In the genomic region with DNA sequence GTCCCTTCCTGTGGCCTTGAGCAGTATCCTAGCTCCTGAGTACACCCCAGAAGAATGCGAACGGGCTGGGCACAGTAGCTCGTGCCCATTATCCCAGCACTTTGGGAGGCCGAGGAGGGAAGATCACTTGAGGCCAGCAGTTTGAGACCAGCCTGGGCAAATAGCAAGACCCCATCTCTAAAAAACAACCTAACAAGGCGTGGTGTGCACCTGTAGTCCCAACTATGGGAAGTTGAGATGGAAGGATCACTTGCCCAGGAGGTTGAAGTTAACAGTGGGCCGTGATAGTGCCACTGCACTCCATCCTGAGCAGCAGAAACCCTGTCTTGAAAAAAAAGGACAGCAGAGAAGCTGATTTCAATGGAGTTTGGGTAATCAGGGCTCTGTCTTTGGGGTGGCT, we compare ENCODE assay signal across 31 cellular contexts. TPM values are rescaled to one million over a fixed set of nuclear protein-coding genes. Genes with fewer than 3 reads are reported as not detected.
A peak's percentile ranks its signal among the peaks of the same experiment; 100 is the strongest.
DNase-seq lines count a peak whose midpoint lies in the region; ATAC-seq and TF ChIP-seq lines count a peak whose summit lies in the region.
"Had no signal": no experiment of that assay in that cellular context is flagged by ENCODE, and none has a peak within 500 bp of the region (broad histone marks: within the 10 kb centered on the region; RNA-seq: fewer than 3 reads in every experiment).

No MANE protein-coding gene starts in this region.

- H3K9me3 Mint-ChIP-seq in natural killer cell treated with Interleukin-12 subunit alpha and Interleukin-12 subunit beta and Interleukin-15 and Interleukin-18, amount 100 ng/mL, for 72 hours: no peaks in the 10 kb centered on the region
- H3K9me3 Mint-ChIP-seq in natural killer cell: no peaks in the 10 kb centered on the region
- H3K9me3 Mint-ChIP-seq in activated naive CD8-positive, alpha-beta T cell treated with anti-CD3 and anti-CD28 coated beads, Interleukin-2, amount 50 U/mL, for 24 hours: no peaks in the 10 kb centered on the region
- H3K9me3 Mint-ChIP-seq: naive B cell had no signal

- H3K9me3 ChIP-seq in HUES6 (ENCODE audit: control insufficient read depth, insufficient read depth, low read depth, low read length): no peaks in the 10 kb centered on the region
- H3K9me3 ChIP-seq in subcutaneous abdominal adipose tissue (ENCODE audit: control insufficient read depth in 5 of 5, low read length in 5 of 5): no peaks in the 10 kb centered on the region
- no peaks in the 10 kb centered on the region for H3K9me3 ChIP-seq in vagina
- H3K9me3 ChIP-seq: colonic mucosa, esophagus muscularis mucosa, ovary, Peyer's patch, right atrium auricular region, SJSA1, stomach, tibial nerve had no signal

- peaks cover 7% of the 10 kb centered on the region for H3K36me3 Mint-ChIP-seq in natural killer cell treated with Interleukin-12 subunit alpha and Interleukin-12 subunit beta and Interleukin-15 and Interleukin-18, amount 100 ng/mL, for 72 hours
- no peaks in the 10 kb centered on the region for H3K36me3 Mint-ChIP-seq in natural killer cell
- peaks cover 39% of the 10 kb centered on the region for H3K36me3 Mint-ChIP-seq in activated naive CD8-positive, alpha-beta T cell treated with anti-CD3 and anti-CD28 coated beads, Interleukin-2, amount 50 U/mL, for 24 hours (ENCODE audit: low read depth)
- H3K36me3 Mint-ChIP-seq: naive B cell had no signal

- H3K36me3 ChIP-seq in HUES6 (ENCODE audit: control insufficient read depth, insufficient read depth, low read length) (peaks cover 33% of the 10 kb centered on the region), subcutaneous abdominal adipose tissue (ENCODE audit: control insufficient read depth in 5 of 5, insufficient read depth in 5 of 5, low read length in 5 of 5) (peaks cover 0 to 32% (median 27%) of the 10 kb centered on the region in 5 donors), vagina (peaks cover 0 to 30% of the 10 kb centered on the region in 2 donors)
- H3K36me3 ChIP-seq: ovary had no signal

- no peak for DNase-seq in natural killer cell treated with Interleukin-12 subunit alpha and Interleukin-12 subunit beta and Interleukin-15 and Interleukin-18, amount 100 ng/mL, for 72 hours (ENCODE audit: low spot score)
- DNase-seq in natural killer cell (no peak), middle frontal gyrus (ENCODE audit: extremely low spot score, low spot score) (no peak), vagina (ENCODE audit: extremely low spot score in 2 of 2) (no peak)
- DNase-seq in activated naive CD8-positive, alpha-beta T cell treated with anti-CD3 and anti-CD28 coated beads, Interleukin-2, amount 50 U/mL, for 24 hours: no peak
- DNase-seq: activated CD4-positive, alpha-beta T cell treated with anti-CD3 and anti-CD28 coated beads for 1 hour; activated gamma-delta T cell; amygdala; CD4-positive, alpha-beta memory T cell; colonic mucosa; foreskin melanocyte; Karpas-422; mesenchymal stem cell; naive B cell; NCI-H1694; NCI-H2171 treated with DMSO at 0.1 percent for 48 hours; NCI-H524 treated with DMSO at 0.1 percent for 48 hours; ovary; Peyer's patch; stimulated activated CD4-positive, alpha-beta T cell treated with anti-CD3 and anti-CD28 coated beads, Interleukin-12 subunit alpha, Interleukin-12 subunit beta, amount 100 ng/mL, for 4 hours; stomach; T-helper 1 cell had no signal

- no peak overlapping the region for H3K27ac ChIP-seq in HUES6 (ENCODE audit: low read depth, low read length)
- H3K27ac ChIP-seq in subcutaneous abdominal adipose tissue (ENCODE audit: low read depth, low read length): peak overlapping the region; percentile 92
- H3K27ac ChIP-seq in vagina: no peak overlapping the region
- H3K27ac ChIP-seq: colonic mucosa, esophagus muscularis mucosa, ovary, Peyer's patch, right atrium auricular region, SJSA1, tibial nerve had no signal

- H3K4me1 Mint-ChIP-seq in natural killer cell treated with Interleukin-12 subunit alpha and Interleukin-12 subunit beta and Interleukin-15 and Interleukin-18, amount 100 ng/mL, for 72 hours (ENCODE audit: low read depth in 2 of 2): peaks cover 19 to 28% of the 10 kb centered on the region in 2 donors
- H3K4me1 Mint-ChIP-seq in natural killer cell: peaks cover 22% of the 10 kb centered on the region in 2 donors
- H3K4me1 Mint-ChIP-seq in activated naive CD8-positive, alpha-beta T cell treated with anti-CD3 and anti-CD28 coated beads, Interleukin-2, amount 50 U/mL, for 24 hours: peaks cover 34% of the 10 kb centered on the region

- H3K9ac ChIP-seq in HUES6 (ENCODE audit: low read length) (peak overlapping the region; percentile 17), subcutaneous abdominal adipose tissue (ENCODE audit: low read length in 5 of 5) (peak overlapping the region in 3 of 5 donors; percentile 17 to 99 (median 89))

- no peaks in the 10 kb centered on the region for H3K27me3 ChIP-seq in HUES6 (ENCODE audit: control insufficient read depth, insufficient read depth, low read length)
- no peaks in the 10 kb centered on the region for H3K27me3 ChIP-seq in subcutaneous abdominal adipose tissue (ENCODE audit: control insufficient read depth in 5 of 5, insufficient read depth in 4 of 5, low read length in 5 of 5)
- H3K27me3 ChIP-seq in vagina: no peaks in the 10 kb centered on the region
- H3K27me3 ChIP-seq: colonic mucosa, esophagus muscularis mucosa, ovary, Peyer's patch, right atrium auricular region, SJSA1, stomach, tibial nerve had no signal

- no peak for TF ChIP-seq POLR2A in vagina (IDR thresholded peaks at IDR 0.05)

- ATAC-seq in natural killer cell treated with Interleukin-12 subunit alpha and Interleukin-12 subunit beta and Interleukin-15 and Interleukin-18, amount 100 ng/mL, for 72 hours: no peak
- no peak for ATAC-seq in natural killer cell
- no peak for ATAC-seq in activated naive CD8-positive, alpha-beta T cell treated with anti-CD3 and anti-CD28 coated beads, Interleukin-2, amount 50 U/mL, for 24 hours
- no peak for ATAC-seq in GM19023 (IDR thresholded peaks at IDR 0.05; ENCODE audit: unreplicated experiment)

- H3K4me3 ChIP-seq in HUES6 (ENCODE audit: low read depth, low read length) (no peak overlapping the region), subcutaneous abdominal adipose tissue (ENCODE audit: low read depth in 1 of 5, low read length in 5 of 5) (peak overlapping the region in 2 of 5 donors; percentile 1 to 3), vagina (no peak overlapping the region)
- H3K4me3 ChIP-seq: colonic mucosa, esophagus muscularis mucosa, ovary, Peyer's patch, right atrium auricular region, SJSA1, stomach, tibial nerve had no signal

- H3K4me1 ChIP-seq in HUES6 (ENCODE audit: control insufficient read depth, insufficient read depth, low read length): peaks cover 11% of the 10 kb centered on the region; the same call in 1 of the 2 replicates
- H3K4me1 ChIP-seq in subcutaneous abdominal adipose tissue (ENCODE audit: control insufficient read depth in 5 of 5, insufficient read depth in 5 of 5, low read length in 5 of 5): peaks cover 11 to 66% (median 64%) of the 10 kb centered on the region in 5 donors
- H3K4me1 ChIP-seq in vagina: peaks cover 33% of the 10 kb centered on the region

- TF ChIP-seq CTCF in natural killer cell (IDR thresholded peaks at IDR 0.05) (no peak), vagina (IDR thresholded peaks at IDR 0.05) (no peak)

- no peaks in the 10 kb centered on the region for H3K27me3 Mint-ChIP-seq in natural killer cell treated with Interleukin-12 subunit alpha and Interleukin-12 subunit beta and Interleukin-15 and Interleukin-18, amount 100 ng/mL, for 72 hours
- H3K27me3 Mint-ChIP-seq in natural killer cell (ENCODE audit: low read depth in 2 of 2): no peaks in the 10 kb centered on the region
- no peaks in the 10 kb centered on the region for H3K27me3 Mint-ChIP-seq in activated naive CD8-positive, alpha-beta T cell treated with anti-CD3 and anti-CD28 coated beads, Interleukin-2, amount 50 U/mL, for 24 hours
- H3K27me3 Mint-ChIP-seq: CD4-positive, alpha-beta memory T cell; naive B cell had no signal

- peak overlapping the region; percentile 92 for H3K4me3 Mint-ChIP-seq in natural killer cell treated with Interleukin-12 subunit alpha and Interleukin-12 subunit beta and Interleukin-15 and Interleukin-18, amount 100 ng/mL, for 72 hours
- H3K4me3 Mint-ChIP-seq in natural killer cell: no peak overlapping the region
- peak overlapping the region; percentile 93 for H3K4me3 Mint-ChIP-seq in activated naive CD8-positive, alpha-beta T cell treated with anti-CD3 and anti-CD28 coated beads, Interleukin-2, amount 50 U/mL, for 24 hours

- intact Hi-C loops in natural killer cell (cut with micrococcal nuclease): no loop called here
- intact Hi-C loops in vagina (cut with DNase I): no loop called here

- H3K27ac Mint-ChIP-seq in natural killer cell treated with Interleukin-12 subunit alpha and Interleukin-12 subunit beta and Interleukin-15 and Interleukin-18, amount 100 ng/mL, for 72 hours: peak overlapping the region in 1 of 2 donors; percentile 97
- H3K27ac Mint-ChIP-seq in natural killer cell: no peak overlapping the region
- peak overlapping the region; percentile 98 for H3K27ac Mint-ChIP-seq in activated naive CD8-positive, alpha-beta T cell treated with anti-CD3 and anti-CD28 coated beads, Interleukin-2, amount 50 U/mL, for 24 hours

RNA-seq across cellular contexts. Expression of gene RPLP2, which starts 3.3 kb away (rescaled TPM):
- 1,000 to 10,000 TPM; 1,365 to 2,718 TPM for total RNA-seq in natural killer cell treated with Interleukin-12 subunit alpha and Interleukin-12 subunit beta and Interleukin-15 and Interleukin-18, amount 100 ng/mL, for 72 hours
- total RNA-seq in natural killer cell: 1,000 to 10,000 TPM; 1,482 to 1,846 (median 1,534) TPM
- 1,068 TPM for total RNA-seq in vagina

RNA-seq across cellular contexts. Expression of gene PNPLA2, which starts 5.7 kb away (rescaled TPM):
- total RNA-seq in natural killer cell treated with Interleukin-12 subunit alpha and Interleukin-12 subunit beta and Interleukin-15 and Interleukin-18, amount 100 ng/mL, for 72 hours: 10 to 100 TPM; 69.0 to 95.0 TPM
- total RNA-seq in natural killer cell: 100 to 1,000 TPM; 184 to 218 (median 201) TPM
- 103 TPM for total RNA-seq in vagina

RNA-seq across cellular contexts. Expression of gene PIDD1, which starts 8.0 kb away (rescaled TPM):
- 10 to 100 TPM; 19.1 to 53.6 TPM for total RNA-seq in natural killer cell treated with Interleukin-12 subunit alpha and Interleukin-12 subunit beta and Interleukin-15 and Interleukin-18, amount 100 ng/mL, for 72 hours
- total RNA-seq in natural killer cell (10 to 100 TPM; 24.3 to 30.9 (median 25.2) TPM), vagina (16.5 TPM)

RNA-seq across cellular contexts. Expression of gene CRACR2B, which starts 14.7 kb away (rescaled TPM):
- 1 to 10 TPM; 2.6 to 2.9 TPM for total RNA-seq in natural killer cell treated with Interleukin-12 subunit alpha and Interleukin-12 subunit beta and Interleukin-15 and Interleukin-18, amount 100 ng/mL, for 72 hours
- 10 to 100 TPM in 1 of 3 donors, 1 to 10 TPM in 2; 3.4 to 10.1 (median 3.8) TPM for total RNA-seq in natural killer cell
- total RNA-seq in vagina: 4.9 TPM
- total RNA-seq: H4, HT1080, SJSA1 had no signal

RNA-seq across cellular contexts. Expression of gene SLC25A22, which starts 15.0 kb away (rescaled TPM):
- total RNA-seq in natural killer cell treated with Interleukin-12 subunit alpha and Interleukin-12 subunit beta and Interleukin-15 and Interleukin-18, amount 100 ng/mL, for 72 hours: 100 to 1,000 TPM in 1 of 2 donors, 10 to 100 TPM in 1; 64.3 to 125 TPM
- total RNA-seq in natural killer cell: 10 to 100 TPM; 22.8 to 34.6 (median 31.5) TPM
- 10.3 TPM for total RNA-seq in vagina
